1 cellular context compared by ENCODE assay signal in the genomic region with DNA sequence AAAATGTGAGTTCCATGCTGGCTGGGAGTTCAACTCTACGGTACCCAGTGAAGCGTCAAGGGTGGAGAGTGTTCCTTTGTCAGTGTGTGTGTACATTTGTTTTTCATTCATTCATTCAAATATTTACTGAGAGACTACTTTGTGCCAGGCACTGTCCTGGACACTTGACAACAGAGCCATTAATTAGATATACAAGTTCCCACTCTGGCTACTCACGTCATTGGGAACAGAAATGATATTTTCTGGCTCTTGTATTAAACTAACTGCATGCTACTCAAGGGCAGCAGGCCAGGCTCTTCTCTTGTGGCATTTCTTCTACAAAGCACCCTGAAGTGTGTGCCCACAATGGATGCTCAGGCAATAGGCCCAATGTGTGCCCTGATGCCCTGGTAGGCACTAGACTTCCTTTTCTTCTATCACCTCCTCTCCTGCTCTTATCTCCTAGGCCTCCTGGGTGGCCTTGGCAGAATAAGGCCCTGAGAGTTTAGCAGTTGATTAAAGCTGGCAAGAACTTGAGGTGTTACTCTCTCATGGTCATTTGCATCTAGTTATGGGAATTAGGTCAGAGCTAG.
A peak's percentile ranks its signal among the peaks of the same experiment; 100 is the strongest.
TF ChIP-seq lines count a peak whose summit lies in the region.

No MANE protein-coding gene starts in this region.

TF ChIP-seq in GM12878, 131 proteins besides CTCF, POLR2A, EP300 and RAD21:
- TF ChIP-seq CBX5 (IDR thresholded peaks at IDR 0.05; ENCODE audit: low read depth) (no peak), CREM (IDR thresholded peaks at IDR 0.05; ENCODE audit: low read depth) (no peak), LARP7 (IDR thresholded peaks at IDR 0.05) (no peak), SUZ12 (IDR thresholded peaks at IDR 0.05; ENCODE audit: unreplicated experiment) (no peak), KAT2A (conservative IDR thresholded peaks at IDR 0.05; ENCODE audit: control insufficient read depth, low read depth, low read length) (no peak), MTA2 (IDR thresholded peaks at IDR 0.05; ENCODE audit: low read depth) (0 out of 2 replicates have a peak, but pooled peaks have one; percentile 9), ZNF24 (IDR thresholded peaks at IDR 0.05) (peak; percentile 86)
- TF ChIP-seq, protein P1, sequence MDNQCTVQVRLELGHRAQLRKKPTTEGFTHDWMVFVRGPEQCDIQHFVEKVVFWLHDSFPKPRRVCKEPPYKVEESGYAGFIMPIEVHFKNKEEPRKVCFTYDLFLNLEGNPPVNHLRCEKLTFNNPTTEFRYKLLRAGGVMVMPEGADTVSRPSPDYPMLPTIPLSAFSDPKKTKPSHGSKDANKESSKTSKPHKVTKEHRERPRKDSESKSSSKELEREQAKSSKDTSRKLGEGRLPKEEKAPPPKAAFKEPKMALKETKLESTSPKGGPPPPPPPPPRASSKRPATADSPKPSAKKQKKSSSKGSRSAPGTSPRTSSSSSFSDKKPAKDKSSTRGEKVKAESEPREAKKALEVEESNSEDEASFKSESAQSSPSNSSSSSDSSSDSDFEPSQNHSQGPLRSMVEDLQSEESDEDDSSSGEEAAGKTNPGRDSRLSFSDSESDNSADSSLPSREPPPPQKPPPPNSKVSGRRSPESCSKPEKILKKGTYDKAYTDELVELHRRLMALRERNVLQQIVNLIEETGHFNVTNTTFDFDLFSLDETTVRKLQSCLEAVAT (IDR thresholded peaks at IDR 0.05), result 0 out of 2 replicates have a peak, but pooled peaks have one; percentile 10
- TF ChIP-seq, protein P2, sequence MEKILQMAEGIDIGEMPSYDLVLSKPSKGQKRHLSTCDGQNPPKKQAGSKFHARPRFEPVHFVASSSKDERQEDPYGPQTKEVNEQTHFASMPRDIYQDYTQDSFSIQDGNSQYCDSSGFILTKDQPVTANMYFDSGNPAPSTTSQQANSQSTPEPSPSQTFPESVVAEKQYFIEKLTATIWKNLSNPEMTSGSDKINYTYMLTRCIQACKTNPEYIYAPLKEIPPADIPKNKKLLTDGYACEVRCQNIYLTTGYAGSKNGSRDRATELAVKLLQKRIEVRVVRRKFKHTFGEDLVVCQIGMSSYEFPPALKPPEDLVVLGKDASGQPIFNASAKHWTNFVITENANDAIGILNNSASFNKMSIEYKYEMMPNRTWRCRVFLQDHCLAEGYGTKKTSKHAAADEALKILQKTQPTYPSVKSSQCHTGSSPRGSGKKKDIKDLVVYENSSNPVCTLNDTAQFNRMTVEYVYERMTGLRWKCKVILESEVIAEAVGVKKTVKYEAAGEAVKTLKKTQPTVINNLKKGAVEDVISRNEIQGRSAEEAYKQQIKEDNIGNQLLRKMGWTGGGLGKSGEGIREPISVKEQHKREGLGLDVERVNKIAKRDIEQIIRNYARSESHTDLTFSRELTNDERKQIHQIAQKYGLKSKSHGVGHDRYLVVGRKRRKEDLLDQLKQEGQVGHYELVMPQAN (conservative IDR thresholded peaks at IDR 0.05), result no peak
- TF ChIP-seq, protein P3, sequence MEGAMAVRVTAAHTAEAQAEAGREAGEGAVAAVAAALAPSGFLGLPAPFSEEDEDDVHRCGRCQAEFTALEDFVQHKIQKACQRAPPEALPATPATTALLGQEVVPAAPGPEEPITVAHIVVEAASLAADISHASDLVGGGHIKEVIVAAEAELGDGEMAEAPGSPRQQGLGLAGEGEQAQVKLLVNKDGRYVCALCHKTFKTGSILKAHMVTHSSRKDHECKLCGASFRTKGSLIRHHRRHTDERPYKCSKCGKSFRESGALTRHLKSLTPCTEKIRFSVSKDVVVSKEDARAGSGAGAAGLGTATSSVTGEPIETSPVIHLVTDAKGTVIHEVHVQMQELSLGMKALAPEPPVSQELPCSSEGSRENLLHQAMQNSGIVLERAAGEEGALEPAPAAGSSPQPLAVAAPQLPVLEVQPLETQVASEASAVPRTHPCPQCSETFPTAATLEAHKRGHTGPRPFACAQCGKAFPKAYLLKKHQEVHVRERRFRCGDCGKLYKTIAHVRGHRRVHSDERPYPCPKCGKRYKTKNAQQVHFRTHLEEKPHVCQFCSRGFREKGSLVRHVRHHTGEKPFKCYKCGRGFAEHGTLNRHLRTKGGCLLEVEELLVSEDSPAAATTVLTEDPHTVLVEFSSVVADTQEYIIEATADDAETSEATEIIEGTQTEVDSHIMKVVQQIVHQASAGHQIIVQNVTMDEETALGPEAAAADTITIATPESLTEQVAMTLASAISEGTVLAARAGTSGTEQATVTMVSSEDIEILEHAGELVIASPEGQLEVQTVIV (IDR thresholded peaks at IDR 0.05; ENCODE audit: borderline replicate concordance, partially characterized antibody), result no peak
